11 cellular contexts compared by ENCODE assay signal in genomic region chr18:35469696-35470095, GRCh38.
"Had no signal": no experiment of that assay in that cellular context is flagged by ENCODE, and none has a peak within 500 bp of the region (broad histone marks: within the 10 kb centered on the region; RNA-seq: fewer than 3 reads in every experiment).

No MANE protein-coding gene starts in this region.

- ATAC-seq: activated CD4-positive, alpha-beta T cell treated with anti-CD3 and anti-CD28 coated beads for 36 hours; activated CD8-positive, alpha-beta T cell treated with anti-CD3 and anti-CD28 coated beads, Interleukin-2, amount 10 ng/mL, durations not matched to agents 7 days and 5 days had no signal

- DNase-seq: activated CD4-positive, alpha-beta T cell treated with anti-CD3 and anti-CD28 coated beads for 36 hours; activated CD8-positive, alpha-beta memory T cell treated with anti-CD3 and anti-CD28 coated beads, Interleukin-2, amount 50 U/mL, for 48 hours; activated CD8-positive, alpha-beta T cell treated with anti-CD3 and anti-CD28 coated beads, Interleukin-2, amount 10 ng/mL, durations not matched to agents 7 days and 5 days; activated naive CD4-positive, alpha-beta T cell treated with Interleukin-2 at 50 U/mL for 16 hours; cortex of kidney; effector CD8-positive, alpha-beta T cell; kidney glomerular epithelial cell; retina; stimulated activated CD4-positive, alpha-beta T cell treated with anti-CD3 and anti-CD28 coated beads, Interleukin-4, amount 100 ng/mL, for 4 hours; T-helper 9 cell had no signal

- H3K4me3 Mint-ChIP-seq: activated CD4-positive, alpha-beta T cell treated with anti-CD3 and anti-CD28 coated beads for 36 hours; activated CD8-positive, alpha-beta T cell treated with anti-CD3 and anti-CD28 coated beads, Interleukin-2, amount 10 ng/mL, durations not matched to agents 7 days and 5 days; mesothelial cell of epicardium had no signal

- H3K27ac Mint-ChIP-seq: activated CD4-positive, alpha-beta T cell treated with anti-CD3 and anti-CD28 coated beads for 36 hours; activated CD8-positive, alpha-beta T cell treated with anti-CD3 and anti-CD28 coated beads, Interleukin-2, amount 10 ng/mL, durations not matched to agents 7 days and 5 days; mesothelial cell of epicardium had no signal
